ENCODE assay signal across 1 cellular context in genomic region chr3:98008751-98009373, GRCh38.
TF ChIP-seq lines count a peak whose summit lies in the region.

No MANE protein-coding gene starts in this region.

TF ChIP-seq in GM12878, 131 proteins besides CTCF, POLR2A, EP300 and RAD21 (continued from another document):
- TF ChIP-seq MEF2A (IDR thresholded peaks at IDR 0.05; ENCODE audit: insufficient read depth, low read depth, low read length) (0 out of 2 replicates have a peak, but pooled peaks have one; percentile 10), PAX5 (IDR thresholded peaks at IDR 0.05; ENCODE audit: borderline replicate concordance, low read depth, low read length) (no peak)
